Comparison of ENCODE assay signal across 19 cellular contexts in the genomic region with DNA sequence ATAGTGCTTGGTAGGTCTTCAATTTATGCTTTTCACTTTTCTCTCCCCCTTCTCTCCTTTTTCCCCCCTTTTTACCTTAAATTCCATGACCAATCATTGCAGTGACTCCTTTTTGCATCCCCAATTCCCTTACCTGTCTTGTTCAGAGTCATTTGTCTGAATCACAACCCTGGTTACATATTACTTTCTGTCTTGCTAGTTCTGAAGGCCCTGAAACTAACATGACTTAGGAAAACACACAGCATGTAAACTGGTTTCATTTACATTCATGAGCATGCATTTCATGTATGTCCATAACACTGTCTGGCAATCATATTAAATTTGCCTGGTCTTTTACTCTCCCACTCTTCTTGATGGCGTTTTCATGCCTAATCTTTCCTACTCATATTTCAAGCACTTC. TPM values are rescaled to one million over a fixed set of nuclear protein-coding genes. Genes with fewer than 3 reads are reported as not detected.
A peak's percentile ranks its signal among the peaks of the same experiment; 100 is the strongest.
DNase-seq lines count a peak whose midpoint lies in the region; ATAC-seq lines count a peak whose summit lies in the region.
"Had no signal": no experiment of that assay in that cellular context is flagged by ENCODE, and none has a peak within 500 bp of the region (broad histone marks: within the 10 kb centered on the region; RNA-seq: fewer than 3 reads in every experiment).

No MANE protein-coding gene starts in this region.

- H3K36me3 Mint-ChIP-seq in activated CD4-positive, alpha-beta T cell treated with anti-CD3 and anti-CD28 coated beads, Interleukin-2, amount 10 ng/mL, durations not matched to agents 24 days and 14 days (ENCODE audit: low read depth): no peaks in the 10 kb centered on the region

- no peaks in the 10 kb centered on the region for H3K27me3 Mint-ChIP-seq in activated CD4-positive, alpha-beta T cell treated with anti-CD3 and anti-CD28 coated beads, Interleukin-2, amount 10 ng/mL, durations not matched to agents 24 days and 14 days

- no peaks in the 10 kb centered on the region for H3K9me3 Mint-ChIP-seq in activated CD4-positive, alpha-beta T cell treated with anti-CD3 and anti-CD28 coated beads, Interleukin-2, amount 10 ng/mL, durations not matched to agents 24 days and 14 days

- H3K27ac Mint-ChIP-seq in activated CD4-positive, alpha-beta T cell treated with anti-CD3 and anti-CD28 coated beads, Interleukin-2, amount 10 ng/mL, durations not matched to agents 24 days and 14 days: no peak overlapping the region

- intact Hi-C loops in activated CD4-positive, alpha-beta T cell treated with anti-CD3 and anti-CD28 coated beads, Interleukin-2, amount 10 ng/mL, durations not matched to agents 24 days and 14 days (cut with micrococcal nuclease): no loop called here

- ATAC-seq in GM21423 (IDR thresholded peaks at IDR 0.05; ENCODE audit: unreplicated experiment): peak; percentile 65
- ATAC-seq in HG02840 (IDR thresholded peaks at IDR 0.05; ENCODE audit: low FRiP score, unreplicated experiment): peak; percentile 52
- peak; percentile 48 for ATAC-seq in HG03460 (IDR thresholded peaks at IDR 0.05; ENCODE audit: unreplicated experiment)
- ATAC-seq in GM21390 (IDR thresholded peaks at IDR 0.05; ENCODE audit: unreplicated experiment): no peak

- H3K4me1 Mint-ChIP-seq in activated CD4-positive, alpha-beta T cell treated with anti-CD3 and anti-CD28 coated beads, Interleukin-2, amount 10 ng/mL, durations not matched to agents 24 days and 14 days: no peaks in the 10 kb centered on the region

- DNase-seq in NCI-H2107 treated with DMSO at 0.1 percent for 48 hours (lab: John Stamatoyannopoulos, UW; ENCODE audit: unreplicated experiment) (peak; percentile 19), NCI-H2107 (lab: John Stamatoyannopoulos, UW) (no peak), OCI-M2 (lab: John Stamatoyannopoulos, UW; ENCODE audit: unreplicated experiment) (no peak)
- no peak for DNase-seq in activated CD4-positive, alpha-beta T cell treated with anti-CD3 and anti-CD28 coated beads, Interleukin-2, amount 10 ng/mL, durations not matched to agents 24 days and 14 days
- DNase-seq: AML-193, DMS79 treated with DMSO at 0.1 percent for 48 hours, IMR-90, NCI-H1417, NCI-H187, NCI-H748 treated with DMSO at 0.1 percent for 48 hours, Right ventricle myocardium superior, SW 1271 had no signal

- no peak overlapping the region for H3K4me3 Mint-ChIP-seq in activated CD4-positive, alpha-beta T cell treated with anti-CD3 and anti-CD28 coated beads, Interleukin-2, amount 10 ng/mL, durations not matched to agents 24 days and 14 days

RNA-seq across cellular contexts. Expression of a gene that starts 20.3 kb away (rescaled TPM):
- not detected in 2 replicates for total RNA-seq in activated CD4-positive, alpha-beta T cell treated with anti-CD3 and anti-CD28 coated beads, Interleukin-2, amount 10 ng/mL, durations not matched to agents 24 days and 14 days
- total RNA-seq: HT1080; IMR-90; OCI-LY7; Right ventricle myocardium superior; T-helper 2 cell treated with Interferon-gamma antibody and Interleukin-4, amounts not matched to agents 100 ng/mL and 5 ng/mL, for 36 hours had no signal
